15 cellular contexts compared by ENCODE assay signal in genomic region chr18:67766930-67767329, GRCh38.
DNase-seq lines count a peak whose midpoint lies in the region; ATAC-seq, FAIRE-seq and TF ChIP-seq lines count a peak whose summit lies in the region.
"Had no signal": no experiment of that assay in that cellular context is flagged by ENCODE, and none has a peak within 500 bp of the region (broad histone marks: within the 10 kb centered on the region; RNA-seq: fewer than 3 reads in every experiment).

No MANE protein-coding gene starts in this region.

- no peak overlapping the region for H3K4me3 Mint-ChIP-seq in stimulated activated memory B cell treated with anti-CD40 and anti-IgM and Interleukin-4, amounts not matched to agents 10 μg/mL and 1 μg/mL and 100 μg/mL, for 72 hours

- no peak overlapping the region for H3K27ac ChIP-seq in upper lobe of right lung

- H3K27me3 Mint-ChIP-seq in stimulated activated memory B cell treated with anti-CD40 and anti-IgM and Interleukin-4, amounts not matched to agents 10 μg/mL and 1 μg/mL and 100 μg/mL, for 72 hours: no peaks in the 10 kb centered on the region

- no peaks in the 10 kb centered on the region for H3K27me3 ChIP-seq in upper lobe of right lung

- H3K36me3 Mint-ChIP-seq in stimulated activated memory B cell treated with anti-CD40 and anti-IgM and Interleukin-4, amounts not matched to agents 10 μg/mL and 1 μg/mL and 100 μg/mL, for 72 hours: no peaks in the 10 kb centered on the region

- intact Hi-C loops in upper lobe of right lung (cut with DNase I): no loop called here

- H3K4me1 ChIP-seq in upper lobe of right lung: no peaks in the 10 kb centered on the region

- DNase-seq in D721Med (ENCODE audit: insufficient read length, low spot score): no peak
- DNase-seq in RCC 7860 (ENCODE audit: low spot score): peak; percentile 80
- peak; percentile 60 for DNase-seq in fibroblast of villous mesenchyme (ENCODE audit: low read depth)
- DNase-seq in mesenteric fat pad (ENCODE audit: low spot score): no peak
- no peak for DNase-seq in upper lobe of right lung
- DNase-seq: DND-41, NCI-H526 had no signal

- ATAC-seq in HG02588 (IDR thresholded peaks at IDR 0.05; ENCODE audit: unreplicated experiment): peak; percentile 52
- ATAC-seq in upper lobe of right lung: no peak
- ATAC-seq in GM21576 (IDR thresholded peaks at IDR 0.05; ENCODE audit: unreplicated experiment): no peak
- ATAC-seq in stimulated activated memory B cell treated with anti-CD40 and anti-IgM and Interleukin-4, amounts not matched to agents 10 μg/mL and 1 μg/mL and 100 μg/mL, for 72 hours: no peak
- ATAC-seq: sciatic nerve had no signal

- H3K9me3 ChIP-seq in upper lobe of right lung: no peaks in the 10 kb centered on the region

- H3K4me3 ChIP-seq in fibroblast of villous mesenchyme (ENCODE audit: low read depth, low read length) (no peak overlapping the region), upper lobe of right lung (no peak overlapping the region)
- H3K4me3 ChIP-seq: lung had no signal

- FAIRE-seq in D721Med (lab: Jason Lieb, UNC) (peak; percentile 99), RCC 7860 (lab: Jason Lieb, UNC) (peak; percentile 5)
- FAIRE-seq: endometrium, TTC549 had no signal

- no peaks in the 10 kb centered on the region for H3K9me3 Mint-ChIP-seq in stimulated activated memory B cell treated with anti-CD40 and anti-IgM and Interleukin-4, amounts not matched to agents 10 μg/mL and 1 μg/mL and 100 μg/mL, for 72 hours
- H3K9me3 Mint-ChIP-seq: activated T-helper 2 cell treated with anti-CD3 and anti-CD28 coated beads, Interferon-gamma antibody, Interleukin-2, Interleukin-4, amounts not matched to agents 10 μg/mL and 5 μg/mL and 100 μg/mL, durations not matched to agents 14 hours and 24 hours and 36 hours had no signal

- no peak for TF ChIP-seq CTCF in D721Med (IDR thresholded peaks at IDR 0.05; ENCODE audit: insufficient read depth, missing control alignments)
- TF ChIP-seq CTCF in fibroblast of villous mesenchyme (IDR thresholded peaks at IDR 0.05; ENCODE audit: insufficient read depth, low read depth, low read length): no peak
- TF ChIP-seq CTCF in upper lobe of right lung (IDR thresholded peaks at IDR 0.05): no peak

- H3K27ac Mint-ChIP-seq in stimulated activated memory B cell treated with anti-CD40 and anti-IgM and Interleukin-4, amounts not matched to agents 10 μg/mL and 1 μg/mL and 100 μg/mL, for 72 hours: no peak overlapping the region
- H3K27ac Mint-ChIP-seq: activated T-helper 2 cell treated with anti-CD3 and anti-CD28 coated beads, Interferon-gamma antibody, Interleukin-2, Interleukin-4, amounts not matched to agents 10 μg/mL and 5 μg/mL and 100 μg/mL, durations not matched to agents 14 hours and 24 hours and 36 hours had no signal

- H3K36me3 ChIP-seq in upper lobe of right lung: no peaks in the 10 kb centered on the region

- no peaks in the 10 kb centered on the region for H3K4me1 Mint-ChIP-seq in stimulated activated memory B cell treated with anti-CD40 and anti-IgM and Interleukin-4, amounts not matched to agents 10 μg/mL and 1 μg/mL and 100 μg/mL, for 72 hours

Comparison
In these comparisons a context has a peak if more than half of its experiments do, and no peak if none do; other contexts are left out.
1. DNase-seq: peak in RCC 7860 (single experiment) and fibroblast of villous mesenchyme (single experiment); none in D721Med (single experiment), mesenteric fat pad (single experiment) and upper lobe of right lung (single experiment).